In genomic region chr7:108603922-108604684, GRCh38 we compare ENCODE assay signal across 1 cellular context.
TF ChIP-seq lines count a peak whose summit lies in the region.

No MANE protein-coding gene starts in this region.

TF ChIP-seq in SK-N-SH treated with all-trans-retinoic acid at 6 μM for 48 hours, 23 proteins besides CTCF, POLR2A, EP300 and RAD21 (continued from another document):
- TF ChIP-seq PATZ1 (CRISPR knock-in tag; IDR thresholded peaks at IDR 0.05; ENCODE audit: borderline replicate concordance) = no peak
- no peak for TF ChIP-seq CREB5 (CRISPR knock-in tag; IDR thresholded peaks at IDR 0.05; ENCODE audit: low read depth)
- TF ChIP-seq ARNTL (CRISPR knock-in tag; IDR thresholded peaks at IDR 0.05; ENCODE audit: borderline replicate concordance, low read depth) = no peak
